24 cellular contexts compared by ENCODE assay signal in genomic region chr15:65509321-65509720, GRCh38.
"Had no signal": no experiment of that assay in that cellular context is flagged by ENCODE, and none has a peak within 500 bp of the region (broad histone marks: within the 10 kb centered on the region; RNA-seq: fewer than 3 reads in every experiment).

No MANE protein-coding gene starts in this region.

- H2AFZ ChIP-seq: parathyroid adenoma had no signal

- H3K4me3 ChIP-seq: coronary artery, heart left ventricle, thyroid gland, upper lobe of right lung had no signal

- H3K27me3 ChIP-seq: heart left ventricle, thyroid gland, upper lobe of right lung had no signal

- H3K9ac ChIP-seq: parathyroid adenoma had no signal

- H3K9me3 Mint-ChIP-seq: endodermal cell; memory B cell; nephron progenitor cell; stimulated activated naive CD8-positive, alpha-beta T cell treated with anti-CD3 and anti-CD28 coated beads, Interleukin-15, Interleukin-2, amounts not matched to agents 100 ng/mL and 50 ng/mL, for 24 hours had no signal

- ATAC-seq: activated CD4-positive, CD25-positive, alpha-beta regulatory T cell treated with anti-CD3 and anti-CD28 coated beads, Interleukin-2, amount 50 U/mL, for 24 hours; activated CD8-positive, alpha-beta T cell treated with anti-CD3 and anti-CD28 coated beads, Interleukin-2, amount 10 ng/mL, durations not matched to agents 7 days and 5 days; heart left ventricle; left cardiac atrium; right cardiac atrium; T-helper 17 cell; upper lobe of right lung had no signal

- H3K79me2 ChIP-seq: parathyroid adenoma had no signal

- H3K27me3 Mint-ChIP-seq: memory B cell; stimulated activated naive CD8-positive, alpha-beta T cell treated with anti-CD3 and anti-CD28 coated beads, Interleukin-15, Interleukin-2, amounts not matched to agents 100 ng/mL and 50 ng/mL, for 24 hours; T-helper 17 cell had no signal

- H3K4me1 Mint-ChIP-seq: endodermal cell had no signal

- H3K27ac Mint-ChIP-seq: activated CD8-positive, alpha-beta T cell treated with anti-CD3 and anti-CD28 coated beads, Interleukin-2, amount 10 ng/mL, durations not matched to agents 7 days and 5 days; endodermal cell; nephron progenitor cell; stimulated activated naive CD8-positive, alpha-beta T cell treated with anti-CD3 and anti-CD28 coated beads, Interleukin-15, Interleukin-2, amounts not matched to agents 100 ng/mL and 50 ng/mL, for 24 hours; T-helper 17 cell had no signal

- H3K4me1 ChIP-seq: parathyroid adenoma had no signal

- DNase-seq: activated CD4-positive, alpha-beta T cell treated with anti-CD3 and anti-CD28 coated beads, Interleukin-2, amount 50 U/mL, for 1 hour; activated CD8-positive, alpha-beta T cell treated with anti-CD3 and anti-CD28 coated beads, Interleukin-2, amount 10 ng/mL, durations not matched to agents 7 days and 5 days; activated effector memory CD4-positive, alpha-beta T cell treated with Interleukin-2 at 50 U/mL for 16 hours; activated naive CD4-positive, alpha-beta T cell treated with anti-CD3 and anti-CD28 coated beads, Interleukin-2, amount 50 U/mL, for 16 hours; activated T-cell treated with anti-CD3 and anti-CD28 coated beads, Interleukin-2, amount 50 U/mL, for 1 hour; cerebellar nuclear complex; endodermal cell; heart left ventricle; islet precursor cell; left cardiac atrium; nephron progenitor cell; right cardiac atrium; stimulated activated CD4-positive, alpha-beta T cell treated with anti-CD3 and anti-CD28 coated beads, Interleukin-4, amount 100 ng/mL, for 24 hours; substantia nigra; SW 1271; T-helper 17 cell; thyroid gland; upper lobe of right lung had no signal

- H3K4me3 Mint-ChIP-seq: activated CD8-positive, alpha-beta T cell treated with anti-CD3 and anti-CD28 coated beads, Interleukin-2, amount 10 ng/mL, durations not matched to agents 7 days and 5 days; endodermal cell; memory B cell; nephron progenitor cell; stimulated activated naive CD8-positive, alpha-beta T cell treated with anti-CD3 and anti-CD28 coated beads, Interleukin-15, Interleukin-2, amounts not matched to agents 100 ng/mL and 50 ng/mL, for 24 hours; T-helper 17 cell had no signal

- H3K9me3 ChIP-seq: heart left ventricle, thyroid gland, upper lobe of right lung had no signal

- H3K27ac ChIP-seq: coronary artery, epithelial cell of prostate, heart left ventricle, parathyroid adenoma, thyroid gland, upper lobe of right lung had no signal
